In the genomic region with DNA sequence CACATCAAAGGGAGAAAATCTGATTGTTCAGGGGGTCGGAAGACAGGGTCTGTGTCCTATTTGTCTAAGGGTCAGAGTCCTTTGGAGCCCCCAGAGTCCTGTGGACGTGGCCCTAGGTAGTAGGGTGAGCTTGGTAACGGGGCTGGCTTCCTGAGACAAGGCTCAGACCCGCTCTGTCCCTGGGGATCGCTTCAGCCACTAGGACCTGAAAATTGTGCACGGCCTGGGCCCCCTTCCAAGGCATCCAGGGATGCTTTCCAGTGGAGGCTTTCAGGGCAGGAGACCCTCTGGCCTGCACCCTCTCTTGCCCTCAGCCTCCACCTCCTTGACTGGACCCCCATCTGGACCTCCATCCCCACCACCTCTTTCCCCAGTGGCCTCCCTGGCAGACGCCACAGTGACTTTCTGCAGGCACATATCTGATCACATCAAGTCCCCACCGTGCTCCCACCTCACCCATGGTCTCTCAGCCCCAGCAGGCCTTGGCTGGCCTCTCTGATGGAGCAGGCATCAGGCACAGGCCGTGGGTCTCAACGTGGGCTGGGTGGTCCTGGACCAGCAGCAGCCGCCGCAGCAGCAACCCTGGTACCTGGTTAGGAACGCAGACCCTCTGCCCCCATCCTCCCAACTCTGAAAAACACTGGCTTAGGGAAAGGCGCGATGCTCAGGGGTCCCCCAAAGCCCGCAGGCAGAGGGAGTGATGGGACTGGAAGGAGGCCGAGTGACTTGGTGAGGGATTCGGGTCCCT, we compare ENCODE assay signal across 13 cellular contexts. TPM values are rescaled to one million over a fixed set of nuclear protein-coding genes. Genes with fewer than 3 reads are reported as not detected.
DNase-seq lines count a peak whose midpoint lies in the region; ATAC-seq and TF ChIP-seq lines count a peak whose summit lies in the region.
"Had no signal": no experiment of that assay in that cellular context is flagged by ENCODE, and none has a peak within 500 bp of the region (broad histone marks: within the 10 kb centered on the region; RNA-seq: fewer than 3 reads in every experiment).

No MANE protein-coding gene starts in this region.

- H3K36me3 ChIP-seq in HUES48 (ENCODE audit: control insufficient read depth, insufficient read depth, low read length) = no peaks in the 10 kb centered on the region
- H3K36me3 ChIP-seq in neutrophil = no peaks in the 10 kb centered on the region
- H3K36me3 ChIP-seq in ovary = no peaks in the 10 kb centered on the region
- H3K36me3 ChIP-seq: tibial nerve had no signal

- peak overlapping the region; percentile 87 for H3K4me3 Mint-ChIP-seq in Calu3 (ENCODE audit: low read depth, unreplicated experiment)

- peaks cover 42% of the 10 kb centered on the region for H3K27me3 Mint-ChIP-seq in Calu3 (ENCODE audit: unreplicated experiment)

- ATAC-seq in HG02642 (IDR thresholded peaks at IDR 0.05; ENCODE audit: poor library complexity, unreplicated experiment) = no peak

- TF ChIP-seq POLR2A in ovary (IDR thresholded peaks at IDR 0.05) = no peak

- TF ChIP-seq CTCF in Calu3 (IDR thresholded peaks at IDR 0.05; ENCODE audit: unreplicated experiment) (no peak), coronary artery (IDR thresholded peaks at IDR 0.05) (no peak), neutrophil (IDR thresholded peaks at IDR 0.05) (no peak), ovary (IDR thresholded peaks at IDR 0.05) (no peak), GM13977 (IDR thresholded peaks at IDR 0.05; ENCODE audit: extremely low read depth, insufficient read depth, missing control alignments) (no peak)

- TF ChIP-seq EP300 in ovary (IDR thresholded peaks at IDR 0.05) = no peak

- in situ Hi-C loops in GM13977 (cut with MboI; ENCODE audit: low pct_unique_long_range_greater_than_20kb, low sequenced_read_pairs, unreplicated experiment) = no loop called here

- H3K27ac ChIP-seq in HUES48 (ENCODE audit: low read depth, low read length) = no peak overlapping the region
- H3K27ac ChIP-seq in coronary artery = no peak overlapping the region
- H3K27ac ChIP-seq in neutrophil = no peak overlapping the region
- H3K27ac ChIP-seq in ovary = no peak overlapping the region
- H3K27ac ChIP-seq: epithelial cell of prostate, psoas muscle, tibial nerve had no signal

- H3K36me3 Mint-ChIP-seq in Calu3 (ENCODE audit: insufficient read depth, unreplicated experiment) = peaks cover 22% of the 10 kb centered on the region
- H3K36me3 Mint-ChIP-seq: CD4-positive, CD25-positive, alpha-beta regulatory T cell had no signal

- no peak overlapping the region for H3K9ac ChIP-seq in HUES48 (ENCODE audit: low read depth, low read length)

- WGBS in ovary, 3 donors = 53 to 66% (median 62%) methylated on average over 18 of the region's 18 CpGs

- no peaks in the 10 kb centered on the region for H3K9me3 Mint-ChIP-seq in Calu3 (ENCODE audit: low read depth, unreplicated experiment)
- H3K9me3 Mint-ChIP-seq: CD4-positive, CD25-positive, alpha-beta regulatory T cell had no signal

- H3K4me1 Mint-ChIP-seq in Calu3 (ENCODE audit: low read depth, unreplicated experiment) = peaks cover 10% of the 10 kb centered on the region

- CTCF ChIA-PET in Calu3 (lab: Charles Lee) = interaction anchor here (0.8 kb wide), 1 partner anchor 11 kb away, joined by 3 read pairs; no protein-coding TSS in a partner anchor

- H3K4me1 ChIP-seq in HUES48 (ENCODE audit: control insufficient read depth, insufficient read depth, low read length) (peaks cover 10% of the 10 kb centered on the region), neutrophil (ENCODE audit: control insufficient read depth in 1 of 2, insufficient read depth in 1 of 2, low read depth in 1 of 2, low read length in 1 of 2) (peaks cover 15 to 17% of the 10 kb centered on the region in 2 experiments), ovary (ENCODE audit: insufficient read depth) (no peaks in the 10 kb centered on the region)

- H3K4me3 ChIP-seq in HUES48 (ENCODE audit: low read depth, low read length) (peak overlapping the region; percentile 57; the same call in 1 of the 2 replicates), coronary artery (peak overlapping the region; percentile 54), neutrophil (ENCODE audit: low read depth in 1 of 2, low read length in 1 of 2) (peak overlapping the region; percentile 70 to 82), ovary (no peak overlapping the region)

- intact Hi-C loops in Calu3 (cut with micrococcal nuclease; ENCODE audit: unreplicated experiment) = no loop called here
- intact Hi-C loops in ovary (cut with DNase I) = no loop called here

- H3K9me3 ChIP-seq in HUES48 (ENCODE audit: control insufficient read depth, insufficient read depth, low read length) = no peaks in the 10 kb centered on the region
- no peaks in the 10 kb centered on the region for H3K9me3 ChIP-seq in neutrophil
- H3K9me3 ChIP-seq in ovary = no peaks in the 10 kb centered on the region
- H3K9me3 ChIP-seq: psoas muscle, tibial nerve had no signal

- no peak for DNase-seq in Calu3
- no peak for DNase-seq in coronary artery (ENCODE audit: low spot score)
- no peak for DNase-seq in ovary
- DNase-seq in LoVo (ENCODE audit: low spot score) = no peak
- no peak for DNase-seq in GM13977 (ENCODE audit: low spot score)
- DNase-seq: psoas muscle had no signal

- H3K27me3 ChIP-seq in HUES48 (ENCODE audit: control insufficient read depth, insufficient read depth, low read length) = peaks cover 54% of the 10 kb centered on the region
- H3K27me3 ChIP-seq in neutrophil = peaks cover 44% of the 10 kb centered on the region
- no peaks in the 10 kb centered on the region for H3K27me3 ChIP-seq in ovary

- no TSS peak for BruUV-seq in Calu3 (replicated peaks; lab: Mats Ljungman, UMichigan)

- no peak overlapping the region for H3K27ac Mint-ChIP-seq in Calu3 (ENCODE audit: unreplicated experiment)
- H3K27ac Mint-ChIP-seq: CD4-positive, CD25-positive, alpha-beta regulatory T cell had no signal

RNA-seq across cellular contexts. Expression of a gene that starts 3.8 kb away (rescaled TPM):
- 0.59 TPM in 1 of 2 replicates, not detected in the other for total RNA-seq in Calu3 (2022)
- 1 to 10 TPM in 1 of 7 donors, under 1 TPM in 1, not detected in 5; 0.51 to 1.1 TPM for total RNA-seq in ovary
- polyA plus RNA-seq in ovary = not detected
- total RNA-seq: CD4-positive, CD25-positive, alpha-beta regulatory T cell; SK-MEL-5; tibial nerve had no signal

RNA-seq across cellular contexts. Expression of a gene that starts 34.3 kb away (rescaled TPM):
- 60.4 and 60.9 TPM in 2 replicates for total RNA-seq in Calu3 (2022)
- 10 to 100 TPM; 41.6 to 78.4 (median 60.4) TPM for total RNA-seq in ovary
- 10 to 100 TPM in 1 of 2 donors, 1 to 10 TPM in 1; 7.2 to 11.5 TPM for polyA plus RNA-seq in ovary
